ENCODE assay signal across 21 cellular contexts in genomic region chr17:19390951-19391350, GRCh38. TPM values are rescaled to one million over a fixed set of nuclear protein-coding genes. Genes with fewer than 3 reads are reported as not detected.
A peak's percentile ranks its signal among the peaks of the same experiment; 100 is the strongest.
DNase-seq lines count a peak whose midpoint lies in the region; ATAC-seq, FAIRE-seq and TF ChIP-seq lines count a peak whose summit lies in the region.
"Had no signal": no experiment of that assay in that cellular context is flagged by ENCODE, and none has a peak within 500 bp of the region (broad histone marks: within the 10 kb centered on the region; RNA-seq: fewer than 3 reads in every experiment).

No MANE protein-coding gene starts in this region.

- peak; percentile 30 for DNase-seq in bronchial epithelial cell (ENCODE audit: low read depth)
- DNase-seq in glutamatergic neuron = no peak
- peak; percentile 19 for DNase-seq in sigmoid colon
- DNase-seq in NCI-H2081 (lab: John Stamatoyannopoulos, UW) = no peak
- no peak for DNase-seq in NCI-H510A (lab: John Stamatoyannopoulos, UW)
- no peak for DNase-seq in T1000 (lab: John Stamatoyannopoulos, UW)
- DNase-seq: ACHN; AML-193; DMS79; H9; NCI-H1048; NCI-H1436 treated with DMSO at 0.1 percent for 48 hours; NCI-H2029 treated with DMSO at 0.1 percent for 48 hours; NCI-H2171 treated with DMSO at 0.1 percent for 48 hours; NCI-H446 treated with DMSO at 0.1 percent for 48 hours; NCI-H748 treated with DMSO at 0.1 percent for 48 hours; NK-92 treated with Interleukin-12 subunit alpha and Interleukin-12 subunit beta, amount 100 ng/mL, for 24 hours had no signal

- no peaks in the 10 kb centered on the region for H3K9me3 ChIP-seq in sigmoid colon

- H3K9me3 Mint-ChIP-seq in glutamatergic neuron (ENCODE audit: unreplicated experiment) = peaks cover 10% of the 10 kb centered on the region

- TF ChIP-seq EP300 in sigmoid colon (IDR thresholded peaks at IDR 0.05) = no peak

- H3K4me3 ChIP-seq in bronchial epithelial cell (ENCODE audit: low read depth, low read length) = no peak overlapping the region
- no peak overlapping the region for H3K4me3 ChIP-seq in sigmoid colon

- WGBS in sigmoid colon, 2 donors = 96 to 99% methylated on average over 2 of the region's 2 CpGs

- peak overlapping the region in 3 of 4 donors; percentile 96 to 97 (median 96) for H3K27ac ChIP-seq in sigmoid colon
- H3K27ac ChIP-seq: C4-2B, KMS-11 had no signal

- H3K4me1 Mint-ChIP-seq in glutamatergic neuron (ENCODE audit: low read depth, unreplicated experiment) = peaks cover 17% of the 10 kb centered on the region

- TF ChIP-seq CTCF in bronchial epithelial cell (IDR thresholded peaks at IDR 0.05; ENCODE audit: insufficient read depth, low read length, severe bottlenecking) (no peak), glutamatergic neuron (IDR thresholded peaks at IDR 0.05; ENCODE audit: partially characterized antibody, unreplicated experiment) (no peak), sigmoid colon (IDR thresholded peaks at IDR 0.05) (no peak)

- TF ChIP-seq POLR2A in sigmoid colon (IDR thresholded peaks at IDR 0.05) = no peak

- no peak overlapping the region for H3K4me3 Mint-ChIP-seq in glutamatergic neuron (ENCODE audit: unreplicated experiment)
- H3K4me3 Mint-ChIP-seq: H9 had no signal

- no peaks in the 10 kb centered on the region for H3K27me3 ChIP-seq in bronchial epithelial cell (ENCODE audit: control insufficient read depth, insufficient read depth, low read length)
- no peaks in the 10 kb centered on the region for H3K27me3 ChIP-seq in sigmoid colon

- H3K27me3 Mint-ChIP-seq in glutamatergic neuron (ENCODE audit: unreplicated experiment) = peaks cover 12% of the 10 kb centered on the region

- H3K36me3 ChIP-seq in bronchial epithelial cell (ENCODE audit: control insufficient read depth, insufficient read depth, low read length) (no peaks in the 10 kb centered on the region), sigmoid colon (no peaks in the 10 kb centered on the region)

- intact Hi-C loops in sigmoid colon (cut with DNase I) = no loop called here

- no peaks in the 10 kb centered on the region for H3K36me3 Mint-ChIP-seq in glutamatergic neuron (ENCODE audit: unreplicated experiment)

- no peak for FAIRE-seq in bronchial epithelial cell (lab: Jason Lieb, UNC)

- ATAC-seq in GM18502 (IDR thresholded peaks at IDR 0.05; ENCODE audit: poor library complexity, unreplicated experiment) = no peak

- H3K4me1 ChIP-seq in sigmoid colon = peaks cover 0 to 76% (median 64%) of the 10 kb centered on the region in 4 donors

- peak overlapping the region; percentile 24 for H3K27ac Mint-ChIP-seq in glutamatergic neuron (ENCODE audit: unreplicated experiment)

RNA-seq across cellular contexts. Expression of gene MFAP4, which starts 4.0 kb away (rescaled TPM):
- total RNA-seq in bronchial epithelial cell (0.26 TPM in 1 of 2 replicates, not detected in the other), glutamatergic neuron (ENCODE audit: unreplicated experiment) (37.7 TPM), sigmoid colon (100 to 1,000 TPM; 189 to 324 (median 195) TPM)
- polyA plus RNA-seq in sigmoid colon = 10 to 100 TPM in 2 of 3 donors, 1 to 10 TPM in 1; 9.9 to 52.2 (median 42.0) TPM
- total RNA-seq: M059J had no signal

RNA-seq across cellular contexts. Expression of gene MAPK7, which starts 12.7 kb away (rescaled TPM):
- total RNA-seq in bronchial epithelial cell (6.8 and 11.1 TPM in 2 replicates), glutamatergic neuron (ENCODE audit: unreplicated experiment) (70.6 TPM), sigmoid colon (10 to 100 TPM; 22.4 to 45.7 (median 29.5) TPM)
- 10 to 100 TPM; 18.3 to 35.9 (median 22.8) TPM for polyA plus RNA-seq in sigmoid colon

RNA-seq across cellular contexts. Expression of gene RNF112, which starts 20.1 kb away (rescaled TPM):
- 0.26 and 0.64 TPM in 2 replicates for total RNA-seq in bronchial epithelial cell
- total RNA-seq in glutamatergic neuron (ENCODE audit: unreplicated experiment) = 8.6 TPM
- total RNA-seq in sigmoid colon = 1 to 10 TPM; 3.8 to 8.6 (median 7.8) TPM
- 1 to 10 TPM in 1 of 3 donors, under 1 TPM in 2; 0.60 to 7.2 (median 0.92) TPM for polyA plus RNA-seq in sigmoid colon

RNA-seq across cellular contexts. Expression of gene B9D1, which starts 28.4 kb away (rescaled TPM):
- total RNA-seq in bronchial epithelial cell (12.4 and 28.0 TPM in 2 replicates), glutamatergic neuron (ENCODE audit: unreplicated experiment) (7.8 TPM), sigmoid colon (10 to 100 TPM; 15.2 to 22.4 (median 16.0) TPM)
- polyA plus RNA-seq in sigmoid colon = 10 to 100 TPM in 1 of 3 donors, 1 to 10 TPM in 2; 6.6 to 12.1 (median 6.9) TPM

Comparison
In these comparisons a context has a peak if more than half of its experiments do, and no peak if none do; other contexts are left out.
1. DNase-seq: peak in bronchial epithelial cell (single experiment) and sigmoid colon (single experiment); none in glutamatergic neuron (single experiment), NCI-H2081 (0 of 2), NCI-H510A (single experiment) and T1000 (single experiment).
2. RNA of gene MFAP4, which starts 4.0 kb away (total RNA-seq): 189 to 324 TPM in sigmoid colon and 37.7 TPM in glutamatergic neuron (single experiment); 0.26 TPM in bronchial epithelial cell; every median in the first group is over 10 times any median in the second.